ENCODE assay signal across 23 cellular contexts in genomic region chr18:76708727-76709353, GRCh38.
"Had no signal": no experiment of that assay in that cellular context is flagged by ENCODE, and none has a peak within 500 bp of the region (broad histone marks: within the 10 kb centered on the region; RNA-seq: fewer than 3 reads in every experiment).

No MANE protein-coding gene starts in this region.

- H3K27ac Mint-ChIP-seq: activated CD8-positive, alpha-beta T cell treated with anti-CD3 and anti-CD28 coated beads, Interleukin-2, amount 10 ng/mL, durations not matched to agents 7 days and 5 days; activated naive CD8-positive, alpha-beta T cell; activated T-cell treated with anti-CD3 and anti-CD28 coated beads, Interleukin-2, amount 50 U/mL, for 24 hours; activated T-helper 2 cell treated with anti-CD3 and anti-CD28 coated beads, Interferon-gamma antibody, Interleukin-2, Interleukin-4, amounts not matched to agents 10 μg/mL and 5 μg/mL and 100 μg/mL, durations not matched to agents 14 hours and 24 hours and 36 hours; effector memory CD8-positive, alpha-beta T cell; stimulated activated naive CD8-positive, alpha-beta T cell treated with anti-CD3 and anti-CD28 coated beads, Interleukin-15, Interleukin-2, amounts not matched to agents 100 ng/mL and 50 ng/mL, for 24 hours; T-helper 17 cell had no signal

- H3K27me3 Mint-ChIP-seq: activated T-cell treated with anti-CD3 and anti-CD28 coated beads, Interleukin-2, amount 50 U/mL, for 24 hours; stimulated activated naive CD8-positive, alpha-beta T cell treated with anti-CD3 and anti-CD28 coated beads, Interleukin-15, Interleukin-2, amounts not matched to agents 100 ng/mL and 50 ng/mL, for 24 hours had no signal

- DNase-seq: activated CD4-positive, alpha-beta T cell treated with anti-CD3 and anti-CD28 coated beads for 48 hours; activated CD8-positive, alpha-beta T cell treated with anti-CD3 and anti-CD28 coated beads, Interleukin-2, amount 10 ng/mL, durations not matched to agents 7 days and 5 days; central memory CD4-positive, alpha-beta T cell; left ventricle myocardium inferior; stimulated activated CD4-positive, alpha-beta T cell treated with anti-CD3 and anti-CD28 coated beads, Interleukin-12 subunit alpha, Interleukin-12 subunit beta, amount 100 ng/mL, for 4 hours; stimulated activated CD4-positive, alpha-beta T cell treated with anti-CD3 and anti-CD28 coated beads, Interleukin-4, amount 100 ng/mL, for 4 hours; T-helper 17 cell had no signal

- H3K36me3 ChIP-seq: adrenal gland, ascending aorta, left ventricle myocardium inferior, ovary, right atrium auricular region, tibial artery had no signal

- H3K36me3 Mint-ChIP-seq: activated naive CD8-positive, alpha-beta T cell; naive thymus-derived CD4-positive, alpha-beta T cell had no signal

- H3K9me3 Mint-ChIP-seq: activated T-cell treated with anti-CD3 and anti-CD28 coated beads, Interleukin-2, amount 50 U/mL, for 24 hours; activated T-helper 2 cell treated with anti-CD3 and anti-CD28 coated beads, Interferon-gamma antibody, Interleukin-2, Interleukin-4, amounts not matched to agents 10 μg/mL and 5 μg/mL and 100 μg/mL, durations not matched to agents 14 hours and 24 hours and 36 hours; effector memory CD8-positive, alpha-beta T cell; stimulated activated naive CD8-positive, alpha-beta T cell treated with anti-CD3 and anti-CD28 coated beads, Interleukin-15, Interleukin-2, amounts not matched to agents 100 ng/mL and 50 ng/mL, for 24 hours had no signal

- H3K4me3 Mint-ChIP-seq: activated CD8-positive, alpha-beta T cell treated with anti-CD3 and anti-CD28 coated beads, Interleukin-2, amount 10 ng/mL, durations not matched to agents 7 days and 5 days; activated naive CD8-positive, alpha-beta T cell; activated T-cell treated with anti-CD3 and anti-CD28 coated beads, Interleukin-2, amount 50 U/mL, for 24 hours; effector memory CD8-positive, alpha-beta T cell; stimulated activated naive CD8-positive, alpha-beta T cell treated with anti-CD3 and anti-CD28 coated beads, Interleukin-15, Interleukin-2, amounts not matched to agents 100 ng/mL and 50 ng/mL, for 24 hours; T-helper 17 cell had no signal

- FAIRE-seq: colon, endothelial cell of umbilical vein, frontal cortex had no signal

- H3K4me3 ChIP-seq: adrenal gland, ascending aorta, ovary, right atrium auricular region, tibial artery had no signal

- H3K27me3 ChIP-seq: adrenal gland, ascending aorta, ovary, right atrium auricular region had no signal

- H3K4me1 ChIP-seq: adrenal gland, ascending aorta, psoas muscle, tibial artery had no signal

- H3K27ac ChIP-seq: adrenal gland, ascending aorta, dorsolateral prefrontal cortex, left ventricle myocardium inferior, psoas muscle, right atrium auricular region, tibial artery had no signal

- H3K9me3 ChIP-seq: adrenal gland, ascending aorta, left ventricle myocardium inferior, ovary, psoas muscle, right atrium auricular region, tibial artery had no signal
